Comparison of ENCODE assay signal across 1 cellular context in the genomic region with DNA sequence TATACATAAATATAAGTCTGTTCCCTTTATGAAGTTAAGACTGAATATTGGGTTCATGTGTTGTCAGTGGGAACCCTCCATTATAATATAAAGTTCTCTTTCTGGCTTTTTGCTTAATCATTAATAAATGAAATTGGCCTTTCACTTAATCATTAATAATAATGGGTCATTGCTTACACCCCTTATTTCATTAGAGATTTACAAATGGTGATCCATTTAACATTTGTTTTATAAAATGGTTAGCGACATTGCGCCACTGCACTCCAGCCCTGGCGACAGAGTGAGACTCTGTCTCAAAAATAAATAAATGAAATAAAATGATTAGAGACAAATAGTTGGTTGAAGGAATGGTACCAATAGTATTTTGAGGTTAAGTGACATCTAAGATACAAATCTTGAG.
TF ChIP-seq lines count a peak whose summit lies in the region.

No MANE protein-coding gene starts in this region.

TF ChIP-seq in K562, 482 proteins besides CTCF, POLR2A, EP300 and RAD21:
- TF ChIP-seq STAT5B (CRISPR knock-in tag; IDR thresholded peaks at IDR 0.05) (no peak), FOXA1 (IDR thresholded peaks at IDR 0.05; ENCODE audit: borderline replicate concordance) (no peak), DACH1 (IDR thresholded peaks at IDR 0.05; ENCODE audit: partially characterized antibody) (peak; percentile 68)
- TF ChIP-seq, protein P1, sequence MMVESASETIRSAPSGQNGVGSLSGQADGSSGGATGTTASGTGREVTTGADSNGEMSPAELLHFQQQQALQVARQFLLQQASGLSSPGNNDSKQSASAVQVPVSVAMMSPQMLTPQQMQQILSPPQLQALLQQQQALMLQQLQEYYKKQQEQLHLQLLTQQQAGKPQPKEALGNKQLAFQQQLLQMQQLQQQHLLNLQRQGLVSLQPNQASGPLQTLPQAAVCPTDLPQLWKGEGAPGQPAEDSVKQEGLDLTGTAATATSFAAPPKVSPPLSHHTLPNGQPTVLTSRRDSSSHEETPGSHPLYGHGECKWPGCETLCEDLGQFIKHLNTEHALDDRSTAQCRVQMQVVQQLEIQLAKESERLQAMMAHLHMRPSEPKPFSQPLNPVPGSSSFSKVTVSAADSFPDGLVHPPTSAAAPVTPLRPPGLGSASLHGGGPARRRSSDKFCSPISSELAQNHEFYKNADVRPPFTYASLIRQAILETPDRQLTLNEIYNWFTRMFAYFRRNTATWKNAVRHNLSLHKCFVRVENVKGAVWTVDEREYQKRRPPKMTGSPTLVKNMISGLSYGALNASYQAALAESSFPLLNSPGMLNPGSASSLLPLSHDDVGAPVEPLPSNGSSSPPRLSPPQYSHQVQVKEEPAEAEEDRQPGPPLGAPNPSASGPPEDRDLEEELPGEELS (CRISPR knock-in tag; IDR thresholded peaks at IDR 0.05; ENCODE audit: borderline replicate concordance): 0 out of 2 replicates have a peak, but pooled peaks have one; percentile 21
- TF ChIP-seq, protein P2, sequence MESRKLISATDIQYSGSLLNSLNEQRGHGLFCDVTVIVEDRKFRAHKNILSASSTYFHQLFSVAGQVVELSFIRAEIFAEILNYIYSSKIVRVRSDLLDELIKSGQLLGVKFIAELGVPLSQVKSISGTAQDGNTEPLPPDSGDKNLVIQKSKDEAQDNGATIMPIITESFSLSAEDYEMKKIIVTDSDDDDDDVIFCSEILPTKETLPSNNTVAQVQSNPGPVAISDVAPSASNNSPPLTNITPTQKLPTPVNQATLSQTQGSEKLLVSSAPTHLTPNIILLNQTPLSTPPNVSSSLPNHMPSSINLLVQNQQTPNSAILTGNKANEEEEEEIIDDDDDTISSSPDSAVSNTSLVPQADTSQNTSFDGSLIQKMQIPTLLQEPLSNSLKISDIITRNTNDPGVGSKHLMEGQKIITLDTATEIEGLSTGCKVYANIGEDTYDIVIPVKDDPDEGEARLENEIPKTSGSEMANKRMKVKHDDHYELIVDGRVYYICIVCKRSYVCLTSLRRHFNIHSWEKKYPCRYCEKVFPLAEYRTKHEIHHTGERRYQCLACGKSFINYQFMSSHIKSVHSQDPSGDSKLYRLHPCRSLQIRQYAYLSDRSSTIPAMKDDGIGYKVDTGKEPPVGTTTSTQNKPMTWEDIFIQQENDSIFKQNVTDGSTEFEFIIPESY (CRISPR knock-in tag; IDR thresholded peaks at IDR 0.05): peak; percentile 64
